ENCODE assay signal across 9 cellular contexts in genomic region chr16:23670137-23670776, GRCh38. TPM values are rescaled to one million over a fixed set of nuclear protein-coding genes. Genes with fewer than 3 reads are reported as not detected.
DNase-seq lines count a peak whose midpoint lies in the region; ATAC-seq and TF ChIP-seq lines count a peak whose summit lies in the region.
"Had no signal": no experiment of that assay in that cellular context is flagged by ENCODE, and none has a peak within 500 bp of the region (broad histone marks: within the 10 kb centered on the region; RNA-seq: fewer than 3 reads in every experiment).

No MANE protein-coding gene starts in this region.

- no peaks in the 10 kb centered on the region for H3K4me1 ChIP-seq in gastroesophageal sphincter

- TF ChIP-seq POLR2A in gastroesophageal sphincter (IDR thresholded peaks at IDR 0.05), result no peak

- TF ChIP-seq CTCF in gastroesophageal sphincter (IDR thresholded peaks at IDR 0.05), result no peak
- TF ChIP-seq CTCF in coronary artery (IDR thresholded peaks at IDR 0.05), result no peak

- H3K27me3 ChIP-seq in gastroesophageal sphincter, result no peaks in the 10 kb centered on the region

- peak; percentile 72 for DNase-seq in GM04504 (ENCODE audit: low read depth)
- peak; percentile 60 for DNase-seq in dermis blood vessel endothelial cell
- DNase-seq in NCI-H2196 (lab: John Stamatoyannopoulos, UW; ENCODE audit: unreplicated experiment), result no peak
- no peak for DNase-seq in epidermal melanocyte (ENCODE audit: insufficient read length, low spot score)
- no peak for DNase-seq in coronary artery (ENCODE audit: low spot score)

- ATAC-seq in GM21367 (IDR thresholded peaks at IDR 0.05; ENCODE audit: unreplicated experiment), result peak; percentile 83
- peak; percentile 92 for ATAC-seq in HG03565 (IDR thresholded peaks at IDR 0.05; ENCODE audit: unreplicated experiment)
- no peak for ATAC-seq in gastroesophageal sphincter

- no peaks in the 10 kb centered on the region for H3K9me3 ChIP-seq in gastroesophageal sphincter

- WGBS in gastroesophageal sphincter (ENCODE audit: low coverage in 1 of 2), 2 donors, result no CpG with 5 or more reads among the region's 4 CpGs

- no peak for TF ChIP-seq EP300 in gastroesophageal sphincter (IDR thresholded peaks at IDR 0.05)

- H3K27ac ChIP-seq in gastroesophageal sphincter (no peak overlapping the region), coronary artery (no peak overlapping the region)

- H3K36me3 ChIP-seq in gastroesophageal sphincter, result peaks cover 3 to 85% of the 10 kb centered on the region in 2 donors

- H3K4me3 ChIP-seq in gastroesophageal sphincter (no peak overlapping the region), coronary artery (no peak overlapping the region)

RNA-seq across cellular contexts. Expression of gene PLK1, which starts 8.4 kb away (rescaled TPM):
- 6.3 and 51.6 TPM in 2 replicates for total RNA-seq in dermis blood vessel endothelial cell
- 1 to 10 TPM in 3 of 4 donors, under 1 TPM in 1; 0.94 to 3.3 (median 1.3) TPM for total RNA-seq in gastroesophageal sphincter

RNA-seq across cellular contexts. Expression of gene DCTN5, which starts 29.0 kb away (rescaled TPM):
- 81.2 and 93.4 TPM in 2 replicates for total RNA-seq in dermis blood vessel endothelial cell
- total RNA-seq in gastroesophageal sphincter, result 10 to 100 TPM; 39.4 to 76.1 (median 57.6) TPM

RNA-seq across cellular contexts. Expression of gene PALB2, which starts 29.1 kb away (rescaled TPM):
- total RNA-seq in dermis blood vessel endothelial cell (7.5 and 9.4 TPM in 2 replicates), gastroesophageal sphincter (10 to 100 TPM in 2 of 4 donors, 1 to 10 TPM in 2; 8.5 to 11.1 (median 9.7) TPM)

RNA-seq across cellular contexts. Expression of gene ERN2, which starts 42.8 kb away (rescaled TPM):
- total RNA-seq in dermis blood vessel endothelial cell, result not detected in 2 replicates
- total RNA-seq in gastroesophageal sphincter, result 1 to 10 TPM in 1 of 4 donors, not detected in 3; 2.3 TPM
- total RNA-seq: glomerular endothelial cell had no signal

Comparison
In these comparisons a context has a peak if more than half of its experiments do, and no peak if none do; other contexts are left out.
1. DNase-seq: peak in GM04504 (single experiment) and dermis blood vessel endothelial cell (single experiment); none in NCI-H2196 (single experiment), epidermal melanocyte (single experiment) and coronary artery (single experiment).